10 cellular contexts compared by ENCODE assay signal in genomic region chr19:44869728-44870470, GRCh38. TPM values are rescaled to one million over a fixed set of nuclear protein-coding genes. Genes with fewer than 3 reads are reported as not detected.
DNase-seq lines count a peak whose midpoint lies in the region; ATAC-seq and TF ChIP-seq lines count a peak whose summit lies in the region.
"Had no signal": no experiment of that assay in that cellular context is flagged by ENCODE, and none has a peak within 500 bp of the region (broad histone marks: within the 10 kb centered on the region; RNA-seq: fewer than 3 reads in every experiment).

No MANE protein-coding gene starts in this region.

- no peaks in the 10 kb centered on the region for H3K27me3 ChIP-seq in stomach

- no peak for TF ChIP-seq EP300 in stomach (IDR thresholded peaks at IDR 0.05)

- H3K4me1 ChIP-seq in stomach: peaks cover 0 to 44% (median 6%) of the 10 kb centered on the region in 4 donors

- no peak overlapping the region for H3K4me3 ChIP-seq in astrocyte of the cerebellum (ENCODE audit: low read depth, low read length)
- H3K4me3 ChIP-seq in stomach: no peak overlapping the region

- TF ChIP-seq CTCF in astrocyte of the cerebellum (IDR thresholded peaks at IDR 0.05; ENCODE audit: low read depth, low read length, missing control alignments) (no peak), stomach (IDR thresholded peaks at IDR 0.05) (no peak), glutamatergic neuron (IDR thresholded peaks at IDR 0.05; ENCODE audit: partially characterized antibody, unreplicated experiment) (no peak)

- no peak for TF ChIP-seq POLR2A in stomach (IDR thresholded peaks at IDR 0.05)

- WGBS in stomach, 5 donors: 65 to 71% (median 66%) methylated on average over 13 of the region's 13 CpGs

- H3K4me1 Mint-ChIP-seq in glutamatergic neuron (ENCODE audit: low read depth, unreplicated experiment): no peaks in the 10 kb centered on the region

- in situ Hi-C loops in astrocyte of the cerebellum (cut with HindIII; ENCODE audit: low sequenced_read_pairs): no loop called here

- H3K36me3 ChIP-seq in stomach: peaks cover 37 to 86% (median 83%) of the 10 kb centered on the region in 4 donors

- H3K27ac Mint-ChIP-seq in glutamatergic neuron (ENCODE audit: unreplicated experiment): no peak overlapping the region

- peak overlapping the region in 4 of 5 donors; percentile 33 to 64 (median 52) for H3K27ac ChIP-seq in stomach

- peak; percentile 81 for DNase-seq in LHCN-M2 (ENCODE audit: low read depth)
- DNase-seq in astrocyte of the cerebellum (ENCODE audit: low read depth): peak; percentile 93
- no peak for DNase-seq in left lobe of liver (ENCODE audit: low spot score)
- no peak for DNase-seq in stomach
- DNase-seq in NAMALWA (ENCODE audit: low spot score): no peak
- no peak for DNase-seq in SHP77 (lab: John Stamatoyannopoulos, UW)
- DNase-seq in glutamatergic neuron: no peak
- DNase-seq: activated CD4-positive, CD25-positive, alpha-beta regulatory T cell treated with anti-CD3 and anti-CD28 coated beads, Interleukin-2, amount 50 U/mL, for 72 hours; NCI-H69 had no signal

- peaks cover 8% of the 10 kb centered on the region for H3K27me3 Mint-ChIP-seq in glutamatergic neuron (ENCODE audit: unreplicated experiment)

- ATAC-seq in left lobe of liver (peak; percentile 20), HG03039 (IDR thresholded peaks at IDR 0.05; ENCODE audit: unreplicated experiment) (no peak)

- intact Hi-C loops in stomach (cut with DNase I; ENCODE audit: low total_unique reads): no loop called here

- H3K36me3 Mint-ChIP-seq in glutamatergic neuron (ENCODE audit: unreplicated experiment): peaks cover 6% of the 10 kb centered on the region

- H3K4me3 Mint-ChIP-seq in glutamatergic neuron (ENCODE audit: unreplicated experiment): no peak overlapping the region

- H3K9me3 Mint-ChIP-seq in glutamatergic neuron (ENCODE audit: unreplicated experiment): peaks cover 2% of the 10 kb centered on the region

- no peaks in the 10 kb centered on the region for H3K9me3 ChIP-seq in stomach

RNA-seq across cellular contexts. Expression of gene TOMM40, which starts 21.2 kb away (rescaled TPM):
- 154 and 190 TPM in 2 replicates for total RNA-seq in LHCN-M2 (2014; rRNA removed)
- 73.2 TPM for polyA plus RNA-seq in LHCN-M2 (2012)
- total RNA-seq in left lobe of liver: 28.8 TPM
- total RNA-seq in stomach: 100 to 1,000 TPM in 1 of 5 donors, 10 to 100 TPM in 3, 1 to 10 TPM in 1; 7.1 to 100 (median 24.6) TPM
- 10 to 100 TPM; 22.5 to 46.8 (median 31.5) TPM for polyA plus RNA-seq in stomach
- 57.8 TPM for total RNA-seq in glutamatergic neuron (ENCODE audit: unreplicated experiment)

RNA-seq across cellular contexts. Expression of gene NECTIN2, which starts 23.8 kb away (rescaled TPM):
- total RNA-seq in LHCN-M2 (2014; rRNA removed) (68.4 and 79.6 TPM in 2 replicates), left lobe of liver (70.4 TPM), stomach (100 to 1,000 TPM in 3 of 5 donors, 10 to 100 TPM in 1, 1 to 10 TPM in 1; 1.8 to 160 (median 101) TPM), glutamatergic neuron (ENCODE audit: unreplicated experiment) (108 TPM)
- polyA plus RNA-seq in LHCN-M2 (2012): 71.9 TPM
- 10 to 100 TPM; 44.0 to 90.6 (median 47.2) TPM for polyA plus RNA-seq in stomach

RNA-seq across cellular contexts. Expression of gene APOE, which starts 35.7 kb away (rescaled TPM):
- total RNA-seq in LHCN-M2 (2014; rRNA removed) (25.3 and 84.6 TPM in 2 replicates), left lobe of liver (5,009 TPM), stomach (100 to 1,000 TPM in 3 of 5 donors, 10 to 100 TPM in 2; 13.4 to 485 (median 235) TPM), glutamatergic neuron (ENCODE audit: unreplicated experiment) (65.9 TPM)
- 7.1 TPM for polyA plus RNA-seq in LHCN-M2 (2012)
- 100 to 1,000 TPM in 1 of 3 donors, 10 to 100 TPM in 2; 35.1 to 166 (median 72.2) TPM for polyA plus RNA-seq in stomach

RNA-seq across cellular contexts. Expression of gene APOC1, which starts 44.5 kb away (rescaled TPM):
- total RNA-seq in LHCN-M2 (2014; rRNA removed) (2.5 and 5.1 TPM in 2 replicates), left lobe of liver (6,817 TPM), stomach (10 to 100 TPM in 1 of 5 donors, 1 to 10 TPM in 2, not detected in 2; 5.4 to 70.6 (median 5.7) TPM), glutamatergic neuron (ENCODE audit: unreplicated experiment) (8.3 TPM)
- 2.1 TPM for polyA plus RNA-seq in LHCN-M2 (2012)
- polyA plus RNA-seq in stomach: 10 to 100 TPM; 13.3 to 68.3 (median 21.9) TPM

Comparison
In these comparisons a context has a peak if more than half of its experiments do, and no peak if none do; other contexts are left out.
1. DNase-seq: peak in LHCN-M2 (single experiment) and astrocyte of the cerebellum (single experiment); none in left lobe of liver (single experiment), stomach (single experiment), NAMALWA (single experiment), SHP77 (0 of 2) and glutamatergic neuron (single experiment).
2. RNA of gene APOE, which starts 35.7 kb away (total RNA-seq): 5,009 TPM in left lobe of liver (single experiment); 13.4 to 485 TPM in stomach, 25.3 to 84.6 TPM in LHCN-M2 and 65.9 TPM in glutamatergic neuron (single experiment); every median in the first group is over 10 times any median in the second.